8 cellular contexts compared by ENCODE assay signal in the genomic region with DNA sequence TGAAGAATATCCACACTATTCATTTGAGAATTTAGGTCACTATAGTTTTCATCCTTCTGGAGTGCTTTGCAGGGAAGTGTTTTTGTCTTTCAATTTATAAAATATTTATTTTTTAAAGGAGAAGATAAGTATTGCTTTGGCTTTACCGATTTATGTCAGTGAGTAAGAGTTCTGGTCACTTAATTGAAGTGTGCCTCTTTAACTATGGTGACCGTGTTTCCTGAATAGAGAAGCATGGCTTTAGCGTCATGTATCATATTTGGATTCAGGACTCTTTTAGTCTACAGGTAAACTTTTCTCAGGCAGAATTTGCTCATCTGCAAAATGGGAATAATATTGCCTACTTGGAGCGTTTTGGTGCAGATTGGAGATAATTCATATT. TPM values are rescaled to one million over a fixed set of nuclear protein-coding genes. Genes with fewer than 3 reads are reported as not detected.
DNase-seq lines count a peak whose midpoint lies in the region; FAIRE-seq and TF ChIP-seq lines count a peak whose summit lies in the region.

No MANE protein-coding gene starts in this region.

- H3K36me3 ChIP-seq in neuron (ENCODE audit: insufficient read depth, low read length): peaks cover 28% of the 10 kb centered on the region

- H3K4me3 ChIP-seq in GM12865 (ENCODE audit: low read depth, low read length) (peak overlapping the region; percentile 93), dorsolateral prefrontal cortex (peak overlapping the region; percentile 52 to 98 (median 87)), neuron (ENCODE audit: low read length) (peak overlapping the region; percentile 77)

- TF ChIP-seq CTCF in GM12865 (IDR thresholded peaks at IDR 0.05; ENCODE audit: insufficient read depth, low read depth, low read length, missing control alignments) (no peak), dorsolateral prefrontal cortex (IDR thresholded peaks at IDR 0.05 in 54 of 56, conservative IDR thresholded peaks at IDR 0.05 in 2 of 56; ENCODE audit: low read depth in 1 of 56, partially characterized antibody in 56 of 56) (peak in 1 of 56 donors; percentile 2)

- H3K9me3 ChIP-seq in neuron (ENCODE audit: low read length): no peaks in the 10 kb centered on the region

- H3K27ac ChIP-seq in dorsolateral prefrontal cortex: peak overlapping the region in 36 of 59 donors; percentile 66 to 97 (median 88)

- H3K4me1 ChIP-seq in neuron (ENCODE audit: insufficient read depth, low read length): peaks cover 15% of the 10 kb centered on the region

- FAIRE-seq in frontal cortex (lab: Jason Lieb, UNC): no peak

- H3K27me3 ChIP-seq in dorsolateral prefrontal cortex (peaks cover 0 to 5% (median 0%) of the 10 kb centered on the region in 45 donors), neuron (ENCODE audit: insufficient read depth, low read length) (no peaks in the 10 kb centered on the region)

- H2AFZ ChIP-seq in neuron (ENCODE audit: low read depth, low read length): peak overlapping the region; percentile 92

- DNase-seq in GM12865 (ENCODE audit: low read depth) (peak; percentile 7), M059J (ENCODE audit: low read depth) (peak; percentile 18), dorsolateral prefrontal cortex (no peak), NCI-H2081 (lab: John Stamatoyannopoulos, UW) (no peak), cerebellum (ENCODE audit: low spot score) (no peak), frontal cortex (ENCODE audit: low spot score in 2 of 2) (no peak), NCI-H1436 (lab: John Stamatoyannopoulos, UW) (no peak)

- intact Hi-C loops in dorsolateral prefrontal cortex (cut with DNase I): loop anchor here (10.0 kb wide), 2 partner anchors 128 to 138 kb away; a partner anchor contains a TSS

RNA-seq across cellular contexts. Expression of a gene that starts 0.9 kb away (rescaled TPM):
- total RNA-seq in M059J (2014; rRNA removed; shearing (Covaris generic)): 7.3 and 10.4 TPM in 2 replicates
- total RNA-seq in dorsolateral prefrontal cortex (10 to 100 TPM; 34.9 to 54.4 (median 43.9) TPM), cerebellum (70.0 TPM), frontal cortex (87.2 TPM)

Comparison
In these comparisons a context has a peak if more than half of its experiments do, and no peak if none do; other contexts are left out.
1. DNase-seq: peak in GM12865 (single experiment) and M059J (single experiment); none in dorsolateral prefrontal cortex (0 of 10), NCI-H2081 (0 of 2), cerebellum (single experiment), frontal cortex (0 of 2) and NCI-H1436 (single experiment).
2. Peak in every context shown above with its lines, with median percentiles within 50 percentile points of each other: H3K4me3 ChIP-seq.